ENCODE assay signal across 23 cellular contexts in the genomic region with DNA sequence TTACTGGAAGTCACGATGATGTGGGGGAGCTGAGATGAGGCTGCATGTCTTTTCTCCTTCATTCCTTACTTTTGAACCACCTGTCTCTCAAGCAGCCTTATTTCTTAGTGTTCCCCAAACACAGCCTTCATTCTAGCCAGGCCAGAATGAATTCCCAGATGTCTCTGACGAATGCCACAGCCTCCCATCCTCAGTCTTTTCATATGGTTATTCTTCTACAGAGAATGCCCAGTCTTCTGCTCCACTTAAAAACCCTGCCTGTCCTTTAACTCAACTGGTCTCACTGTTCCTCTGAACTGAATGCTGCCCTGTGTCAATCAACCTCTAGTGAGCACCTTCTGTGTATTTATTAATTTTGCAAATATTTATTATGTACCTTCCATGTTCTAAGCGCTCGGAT.
"Had no signal": no experiment of that assay in that cellular context is flagged by ENCODE, and none has a peak within 500 bp of the region (broad histone marks: within the 10 kb centered on the region; RNA-seq: fewer than 3 reads in every experiment).

No MANE protein-coding gene starts in this region.

- H3K36me3 ChIP-seq: adrenal gland, breast epithelium, pancreas, tibial artery, WERI-Rb-1 had no signal

- H3K4me1 ChIP-seq: breast epithelium, pancreas, tibial artery, vagina had no signal

- H3K9me3 ChIP-seq: adrenal gland, breast epithelium, pancreas, tibial artery, vagina had no signal

- DNase-seq: activated CD4-positive, alpha-beta T cell treated with anti-CD3 and anti-CD28 coated beads for 36 hours; activated CD4-positive, alpha-beta T cell treated with anti-CD3 and anti-CD28 coated beads, Interleukin-2, amount 50 U/mL, for 48 hours; activated gamma-delta T cell treated with Interleukin-2 at 50 U/mL for 16 hours; activated T-cell treated with anti-CD3 and anti-CD28 coated beads for 4 hours; adrenal gland; cortex of kidney; effector CD8-positive, alpha-beta T cell; foreskin fibroblast; hypothalamus; immature natural killer cell; kidney glomerular epithelial cell; left ventricle myocardium superior; naive thymus-derived CD4-positive, alpha-beta T cell; pancreas; stimulated activated CD4-positive, alpha-beta T cell treated with anti-CD3 and anti-CD28 coated beads, Interleukin-12 subunit alpha, Interleukin-12 subunit beta, amount 100 ng/mL, for 4 hours; stimulated activated CD4-positive, alpha-beta T cell treated with anti-CD3 and anti-CD28 coated beads, Interleukin-1b, Interleukin-23, amount 100 ng/mL, for 48 hours; stimulated activated CD8-positive, alpha-beta memory T cell treated with anti-CD3 and anti-CD28 coated beads, Interleukin-4, amount 100 ng/mL, for 48 hours; stimulated activated naive CD4-positive, alpha-beta T cell; substantia nigra; tibial artery; WERI-Rb-1 had no signal

- H3K27me3 ChIP-seq: adrenal gland, breast epithelium, pancreas, tibial artery, vagina had no signal

- H3K4me3 ChIP-seq: adrenal gland, breast epithelium, pancreas, tibial artery, vagina had no signal

- H3K27ac ChIP-seq: adrenal gland, breast epithelium, pancreas, tibial artery, vagina, WERI-Rb-1 had no signal
